In the genomic region with DNA sequence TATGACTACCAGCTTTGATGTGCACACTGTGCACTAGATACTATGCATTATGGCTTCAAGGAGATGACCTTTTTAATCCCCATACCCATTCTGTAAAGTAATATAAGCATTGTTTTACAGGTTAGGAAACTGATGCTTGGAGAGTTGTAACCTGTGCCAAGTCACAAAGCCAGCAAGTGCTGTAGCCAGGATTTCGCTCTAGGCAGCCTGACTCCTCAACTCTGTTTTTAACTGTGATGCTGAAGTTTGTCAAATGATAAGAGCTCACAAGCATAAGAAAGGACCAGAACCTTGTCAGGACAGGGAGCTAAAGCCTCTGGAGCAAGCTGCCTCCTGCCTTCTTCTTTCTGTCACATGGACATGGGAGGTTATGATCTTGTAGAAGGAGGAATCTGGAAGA, we compare ENCODE assay signal across 19 cellular contexts.
DNase-seq lines count a peak whose midpoint lies in the region; ATAC-seq, FAIRE-seq and TF ChIP-seq lines count a peak whose summit lies in the region.
"Had no signal": no experiment of that assay in that cellular context is flagged by ENCODE, and none has a peak within 500 bp of the region (broad histone marks: within the 10 kb centered on the region; RNA-seq: fewer than 3 reads in every experiment).

No MANE protein-coding gene starts in this region.

- no peak overlapping the region for H4K91ac ChIP-seq in H1 (replicated peaks; ENCODE audit: insufficient read length, low read length)

- no peak overlapping the region for H4K5ac ChIP-seq in H1 (ENCODE audit: insufficient read length, low read depth, low read length)

- no peak overlapping the region for H3K14ac ChIP-seq in H1 (ENCODE audit: insufficient read length)

- H3K9me3 ChIP-seq in heart left ventricle: peaks cover 0 to 4% (median 0%) of the 10 kb centered on the region in 12 donors
- no peaks in the 10 kb centered on the region for H3K9me3 ChIP-seq in H1 (ENCODE audit: insufficient read depth in 2 of 2, low read depth in 1 of 2, low read length in 1 of 2)
- H3K9me3 ChIP-seq in thoracic aorta: no peaks in the 10 kb centered on the region
- H3K9me3 ChIP-seq in CD4-positive, alpha-beta memory T cell (ENCODE audit: control insufficient read depth in 1 of 2, low read length in 2 of 2): no peaks in the 10 kb centered on the region
- H3K9me3 ChIP-seq: A549, Caco-2 had no signal

- H2BK12ac ChIP-seq in H1 (ENCODE audit: low read depth, low read length): no peak overlapping the region

- no peak overlapping the region for H2BK15ac ChIP-seq in H1 (ENCODE audit: low read length)

- H3K79me1 ChIP-seq in H1 (ENCODE audit: low read depth, low read length): no peaks in the 10 kb centered on the region

- H3K4ac ChIP-seq in H1 (replicated peaks; ENCODE audit: insufficient read length, low read depth, low read length): no peak overlapping the region

- POLR2A ChIA-PET in H1 (lab: Charles Lee; ENCODE audit: partially characterized antibody): no interaction called here
- POLR2A ChIA-PET in CD4-positive, alpha-beta memory T cell (lab: Charles Lee; ENCODE audit: partially characterized antibody): no interaction called here

- H3K4me1 ChIP-seq in heart left ventricle (no peaks in the 10 kb centered on the region), H1 (replicated peaks in 1 of 4; ENCODE audit: control insufficient read depth in 3 of 4, insufficient read depth in 4 of 4, low read length in 3 of 4) (peaks cover 0 to 3% (median 0%) of the 10 kb centered on the region in 4 experiments; a peak in 1 of 7 replicates), thoracic aorta (ENCODE audit: control insufficient read depth in 1 of 2, low read depth in 2 of 2) (peaks cover 3 to 46% of the 10 kb centered on the region in 2 donors)
- no peaks in the 10 kb centered on the region for H3K4me1 ChIP-seq in CD4-positive, alpha-beta memory T cell (ENCODE audit: insufficient read depth, low read length)
- H3K4me1 ChIP-seq: A549, Caco-2 had no signal

- H3K4me3 Mint-ChIP-seq in stimulated activated naive B cell treated with anti-CD40 and anti-IgM and Interleukin-4, amounts not matched to agents 10 μg/mL and 1 μg/mL and 100 μg/mL, for 72 hours: no peak overlapping the region
- H3K4me3 Mint-ChIP-seq in CD4-positive, alpha-beta memory T cell: no peak overlapping the region
- H3K4me3 Mint-ChIP-seq: CD8-positive, alpha-beta T cell; H9 had no signal

- no peak for TF ChIP-seq RAD21 in H1 (IDR thresholded peaks at IDR 0.05 in 1 of 2, conservative IDR thresholded peaks at IDR 0.05 in 1 of 2; ENCODE audit: low read depth in 2 of 2, low read length in 2 of 2)

- H4K8ac ChIP-seq in H1 (ENCODE audit: extremely low read depth, insufficient read depth, low read length): no peak overlapping the region

- H4K20me1 ChIP-seq in H1 (replicated peaks in 1 of 2; ENCODE audit: control insufficient read depth in 1 of 2, insufficient read depth in 2 of 2, low read length in 2 of 2): no peaks in the 10 kb centered on the region

- H2BK120ac ChIP-seq in H1 (replicated peaks; ENCODE audit: low read depth, low read length): no peak overlapping the region

- intact Hi-C loops in Right ventricle myocardium superior (cut with DNase I): no loop called here
- intact Hi-C loops in heart left ventricle (cut with DNase I): no loop called here
- intact Hi-C loops in CD4-positive, alpha-beta memory T cell (cut with micrococcal nuclease): no loop called here

- no peak overlapping the region for H3K56ac ChIP-seq in H1 (replicated peaks; ENCODE audit: insufficient read length, low read depth, low read length)

- TF ChIP-seq POLR2A in heart left ventricle (IDR thresholded peaks at IDR 0.05) (no peak), H1 (IDR thresholded peaks at IDR 0.05; ENCODE audit: control extremely low read depth in 1 of 2, low read depth in 2 of 2, low read length in 2 of 2) (no peak)

- H3K4me3 ChIP-seq in heart left ventricle (no peak overlapping the region), H1 (ENCODE audit: extremely low read depth in 1 of 4, insufficient read depth in 2 of 4, low read depth in 3 of 4, low read length in 4 of 4) (no peak overlapping the region), thoracic aorta (no peak overlapping the region)
- no peak overlapping the region for H3K4me3 ChIP-seq in CD4-positive, alpha-beta memory T cell (ENCODE audit: low read length in 2 of 2)
- H3K4me3 ChIP-seq: A549, GM23248 had no signal

- H3K4me2 ChIP-seq in H1 (ENCODE audit: insufficient read depth in 1 of 2, low read depth in 2 of 2, low read length in 2 of 2): no peak overlapping the region
- H3K4me2 ChIP-seq: A549 had no signal

- H3K9ac ChIP-seq in H1 (replicated peaks in 1 of 4; ENCODE audit: extremely low read depth in 1 of 4, low read depth in 3 of 4, low read length in 3 of 4): no peak overlapping the region
- H3K9ac ChIP-seq: GM23248 had no signal

- ATAC-seq in Right ventricle myocardium superior (ENCODE audit: poor library complexity) (no peak), heart left ventricle (no peak), thoracic aorta (ENCODE audit: insufficient number of reproducible peaks, low FRiP score, low read depth) (no peak), HG03460 (IDR thresholded peaks at IDR 0.05; ENCODE audit: unreplicated experiment) (no peak)
- no peak for ATAC-seq in stimulated activated naive B cell treated with anti-CD40 and anti-IgM and Interleukin-4, amounts not matched to agents 10 μg/mL and 1 μg/mL and 100 μg/mL, for 72 hours (replicated peaks)
- ATAC-seq: A549; CD8-positive, alpha-beta T cell; HCT116 had no signal

- H3K27ac Mint-ChIP-seq in stimulated activated naive B cell treated with anti-CD40 and anti-IgM and Interleukin-4, amounts not matched to agents 10 μg/mL and 1 μg/mL and 100 μg/mL, for 72 hours: no peak overlapping the region
- no peak overlapping the region for H3K27ac Mint-ChIP-seq in CD4-positive, alpha-beta memory T cell
- H3K27ac Mint-ChIP-seq: CD8-positive, alpha-beta T cell; H9 had no signal

- H3K27ac ChIP-seq in heart left ventricle (no peak overlapping the region), H1 (ENCODE audit: low read depth, low read length) (no peak overlapping the region), thoracic aorta (peak overlapping the region; percentile 14 to 58)
- H3K27ac ChIP-seq in CD4-positive, alpha-beta memory T cell (ENCODE audit: low read depth, low read length): no peak overlapping the region
- H3K27ac ChIP-seq: A549, GM23248 had no signal

- H2BK5ac ChIP-seq in H1 (ENCODE audit: low read depth, low read length): no peak overlapping the region

- CTCF ChIA-PET in H1 (lab: Charles Lee; ENCODE audit: partially characterized antibody): interaction anchor here (1.2 kb wide), 1 partner anchor 18 kb away, joined by 4 read pairs; no protein-coding TSS in a partner anchor
- CTCF ChIA-PET in CD4-positive, alpha-beta memory T cell (lab: Charles Lee; ENCODE audit: partially characterized antibody): no interaction called here

- TF ChIP-seq EP300 in H1 (IDR thresholded peaks at IDR 0.05; ENCODE audit: borderline replicate concordance in 1 of 2, low read depth in 2 of 2, low read length in 2 of 2): no peak

- no peak overlapping the region for H2AFZ ChIP-seq in H1 (ENCODE audit: low read length)
- H2AFZ ChIP-seq: GM23248 had no signal

- no peak for FAIRE-seq in H1 (lab: Jason Lieb, UNC)
- FAIRE-seq: A549, G401.6, GM12892 had no signal

- no peak overlapping the region for H3K18ac ChIP-seq in H1 (ENCODE audit: extremely low read depth, low read length)

- no peaks in the 10 kb centered on the region for H3K9me3 Mint-ChIP-seq in stimulated activated naive B cell treated with anti-CD40 and anti-IgM and Interleukin-4, amounts not matched to agents 10 μg/mL and 1 μg/mL and 100 μg/mL, for 72 hours
- H3K9me3 Mint-ChIP-seq in CD4-positive, alpha-beta memory T cell: peaks cover 0 to 3% (median 0%) of the 10 kb centered on the region in 8 donors
- H3K9me3 Mint-ChIP-seq: CD8-positive, alpha-beta T cell; H9 had no signal

- H2AK5ac ChIP-seq in H1 (ENCODE audit: low read depth, low read length): no peak overlapping the region

- peak; percentile 25 for DNase-seq in Right ventricle myocardium superior
- no peak for DNase-seq in heart left ventricle
- DNase-seq in H1 (ENCODE audit: low read depth in 1 of 2, low spot score in 2 of 2): no peak
- DNase-seq in thoracic aorta (ENCODE audit: low spot score): no peak
- no peak for DNase-seq in stimulated activated naive B cell treated with anti-CD40 and anti-IgM and Interleukin-4, amounts not matched to agents 10 μg/mL and 1 μg/mL and 100 μg/mL, for 72 hours
- DNase-seq in CD4-positive, alpha-beta memory T cell: no peak
- DNase-seq: 8988T; C1 segment of cervical spinal cord; Caco-2; CD8-positive, alpha-beta T cell; DMS153; DND-41; GM23248; H9 had no signal

- WGBS in heart left ventricle, 4 donors: 76 to 100% (median 85%) methylated on average over 1 of the region's 1 CpG
- 85% methylated on average over 1 of the region's 1 CpG; no CpG with 5 or more reads in 1 of the 2 experiments for WGBS in H1 (ENCODE audit: extremely low coverage in 1 of 2, insufficient coverage in 1 of 2, insufficient read length in 1 of 2, insufficient replicate concordance in 2 of 2, low coverage in 1 of 2, low lambda C conversion rate in 2 of 2, missing lambda C conversion rate in 1 of 2), 2 experiments

- no peaks in the 10 kb centered on the region for H3K79me2 ChIP-seq in H1 (ENCODE audit: control insufficient read depth in 1 of 2, insufficient read depth in 2 of 2, low read length in 2 of 2)

- H3K4me1 Mint-ChIP-seq in stimulated activated naive B cell treated with anti-CD40 and anti-IgM and Interleukin-4, amounts not matched to agents 10 μg/mL and 1 μg/mL and 100 μg/mL, for 72 hours: no peaks in the 10 kb centered on the region
- peaks cover 0 to 3% (median 0%) of the 10 kb centered on the region in 4 donors for H3K4me1 Mint-ChIP-seq in CD4-positive, alpha-beta memory T cell

- no peaks in the 10 kb centered on the region for H3K27me3 Mint-ChIP-seq in stimulated activated naive B cell treated with anti-CD40 and anti-IgM and Interleukin-4, amounts not matched to agents 10 μg/mL and 1 μg/mL and 100 μg/mL, for 72 hours
- H3K27me3 Mint-ChIP-seq in CD4-positive, alpha-beta memory T cell: no peaks in the 10 kb centered on the region

- H3K36me3 ChIP-seq in heart left ventricle (no peaks in the 10 kb centered on the region), H1 (ENCODE audit: control insufficient read depth in 2 of 4, insufficient read depth in 4 of 4, low read length in 3 of 4) (no peaks in the 10 kb centered on the region), thoracic aorta (no peaks in the 10 kb centered on the region)
- no peaks in the 10 kb centered on the region for H3K36me3 ChIP-seq in CD4-positive, alpha-beta memory T cell (ENCODE audit: insufficient read depth, low read length)

- no peak for TF ChIP-seq CTCF in heart left ventricle (IDR thresholded peaks at IDR 0.05)
- no peak for TF ChIP-seq CTCF in H1 (IDR thresholded peaks at IDR 0.05; ENCODE audit: control extremely low read depth in 1 of 3, insufficient read depth in 1 of 3, low read depth in 1 of 3, low read length in 3 of 3)
- TF ChIP-seq CTCF in thoracic aorta (IDR thresholded peaks at IDR 0.05): no peak

- H2BK20ac ChIP-seq in H1 (ENCODE audit: low read length): 0 out of 2 replicates have a peak overlapping the region, but pooled peaks have one; percentile 35

- H3K36me3 Mint-ChIP-seq in stimulated activated naive B cell treated with anti-CD40 and anti-IgM and Interleukin-4, amounts not matched to agents 10 μg/mL and 1 μg/mL and 100 μg/mL, for 72 hours: no peaks in the 10 kb centered on the region
- H3K36me3 Mint-ChIP-seq in CD4-positive, alpha-beta memory T cell: no peaks in the 10 kb centered on the region
- H3K36me3 Mint-ChIP-seq: CD8-positive, alpha-beta T cell had no signal

- no peaks in the 10 kb centered on the region for H3K23me2 ChIP-seq in H1 (ENCODE audit: low read depth, low read length)

- no peak overlapping the region for H3K23ac ChIP-seq in H1 (ENCODE audit: insufficient read length)

- H3K27me3 ChIP-seq in heart left ventricle (no peaks in the 10 kb centered on the region), H1 (replicated peaks in 1 of 4; ENCODE audit: control insufficient read depth in 3 of 4, extremely low read depth in 1 of 4, insufficient read depth in 3 of 4, low read length in 3 of 4) (no peaks in the 10 kb centered on the region), thoracic aorta (replicated peaks; ENCODE audit: insufficient read depth) (no peaks in the 10 kb centered on the region)
- no peaks in the 10 kb centered on the region for H3K27me3 ChIP-seq in CD4-positive, alpha-beta memory T cell (ENCODE audit: insufficient read depth, low read length)

Comparison
In these comparisons a context has a peak if more than half of its experiments do, and no peak if none do; other contexts are left out.
1. H3K27ac ChIP-seq: peak in thoracic aorta (2 of 2); none in heart left ventricle (0 of 12), H1 (single experiment) and CD4-positive, alpha-beta memory T cell (single experiment).